In genomic region chr5:112604741-112605390, GRCh38 we compare ENCODE assay signal across 8 cellular contexts.
DNase-seq lines count a peak whose midpoint lies in the region; ATAC-seq and TF ChIP-seq lines count a peak whose summit lies in the region.

No MANE protein-coding gene starts in this region.

- no peak overlapping the region for H3K14ac ChIP-seq in trophoblast cell (ENCODE audit: low read length)

- no peak overlapping the region for H3K27ac ChIP-seq in AG04450 (ENCODE audit: low read depth, low read length)
- peak overlapping the region; percentile 93 for H3K27ac ChIP-seq in Karpas-422 (ENCODE audit: low read length)
- H3K27ac ChIP-seq in brain microvascular endothelial cell, result no peak overlapping the region
- no peak overlapping the region for H3K27ac ChIP-seq in trophoblast cell (ENCODE audit: low read depth, low read length)
- no peak overlapping the region for H3K27ac ChIP-seq in stomach

- TF ChIP-seq CTCF in AG04450 (IDR thresholded peaks at IDR 0.05; ENCODE audit: low read depth, low read length) (0 out of 2 replicates have a peak, but pooled peaks have one; percentile 8), brain microvascular endothelial cell (IDR thresholded peaks at IDR 0.05; ENCODE audit: low read depth, low read length, missing control alignments) (peak; percentile 17), stomach (IDR thresholded peaks at IDR 0.05) (no peak)

- WGBS in trophoblast cell (ENCODE audit: extremely low coverage, insufficient coverage, insufficient read length), result no CpG with 5 or more reads among the region's 2 CpGs
- 15 to 38% (median 29%) methylated on average over 2 of the region's 2 CpGs for WGBS in stomach, 5 donors

- no peak overlapping the region for H3K4me3 ChIP-seq in AG04450 (ENCODE audit: low read depth, low read length)
- H3K4me3 ChIP-seq in Karpas-422 (ENCODE audit: low read length), result no peak overlapping the region
- no peak overlapping the region for H3K4me3 ChIP-seq in brain microvascular endothelial cell (ENCODE audit: low read depth, low read length)
- H3K4me3 ChIP-seq in trophoblast cell (ENCODE audit: low read depth, low read length), result no peak overlapping the region
- H3K4me3 ChIP-seq in stomach, result no peak overlapping the region

- H3K9me2 ChIP-seq in Karpas-422 (replicated peaks; ENCODE audit: insufficient read depth, low read length), result no peaks in the 10 kb centered on the region

- H3K79me1 ChIP-seq in trophoblast cell (ENCODE audit: low read length), result no peaks in the 10 kb centered on the region

- no peak overlapping the region for H4K91ac ChIP-seq in trophoblast cell (ENCODE audit: low read depth, low read length)

- no peak for TF ChIP-seq POLR2A in stomach (IDR thresholded peaks at IDR 0.05)

- POLR2A ChIA-PET in AG04450 (lab: Yijun Ruan, JAX) (no interaction called here), HEK293T (lab: Yijun Ruan, JAX) (no interaction called here)

- H2BK120ac ChIP-seq in trophoblast cell (ENCODE audit: insufficient read depth, low read length, poor library complexity), result no peak overlapping the region

- TF ChIP-seq EP300 in stomach (IDR thresholded peaks at IDR 0.05), result no peak

- H4K20me1 ChIP-seq in Karpas-422 (ENCODE audit: insufficient read depth, low read depth, low read length), result no peaks in the 10 kb centered on the region

- CTCF ChIA-PET in AG04450 (lab: Charles Lee) (no interaction called here), HEK293T (lab: Yijun Ruan, JAX) (interaction anchor here (0.5 to 2.3 kb wide), 6 partner anchors 11 to 152 kb away, joined by 3 to 7 read pairs (median 3); no protein-coding TSS in a partner anchor)

- H3K36me3 ChIP-seq in Karpas-422 (ENCODE audit: insufficient read depth, low read length) (no peaks in the 10 kb centered on the region), brain microvascular endothelial cell (replicated peaks) (no peaks in the 10 kb centered on the region), trophoblast cell (ENCODE audit: control insufficient read depth in 1 of 2, insufficient read depth in 2 of 2, low read length in 2 of 2) (no peaks in the 10 kb centered on the region), stomach (no peaks in the 10 kb centered on the region)

- H4K12ac ChIP-seq in trophoblast cell (ENCODE audit: low read depth, low read length), result no peak overlapping the region

- ATAC-seq in GM19025 (IDR thresholded peaks at IDR 0.05; ENCODE audit: low read depth, unreplicated experiment), result peak; percentile 92

- H3K27me3 ChIP-seq in AG04450 (ENCODE audit: control insufficient read depth, insufficient read depth, low read length), result no peaks in the 10 kb centered on the region
- H3K27me3 ChIP-seq in Karpas-422 (ENCODE audit: low read length), result no peaks in the 10 kb centered on the region
- no peaks in the 10 kb centered on the region for H3K27me3 ChIP-seq in brain microvascular endothelial cell (replicated peaks)
- no peaks in the 10 kb centered on the region for H3K27me3 ChIP-seq in trophoblast cell (ENCODE audit: insufficient read depth, low read length)
- no peaks in the 10 kb centered on the region for H3K27me3 ChIP-seq in stomach

- H4K8ac ChIP-seq in trophoblast cell (ENCODE audit: low read depth, low read length), result no peak overlapping the region

- peaks cover 55% of the 10 kb centered on the region for H3K4me1 ChIP-seq in Karpas-422 (ENCODE audit: low read length)
- H3K4me1 ChIP-seq in trophoblast cell (ENCODE audit: control insufficient read depth in 1 of 2, insufficient read depth in 2 of 2, low read length in 2 of 2), result no peaks in the 10 kb centered on the region
- no peaks in the 10 kb centered on the region for H3K4me1 ChIP-seq in stomach

- H3K18ac ChIP-seq in trophoblast cell (ENCODE audit: low read length), result no peak overlapping the region

- H3K79me2 ChIP-seq in Karpas-422 (ENCODE audit: low read length) (no peaks in the 10 kb centered on the region), trophoblast cell (ENCODE audit: control insufficient read depth, insufficient read depth, low read length, poor library complexity) (no peaks in the 10 kb centered on the region)

- no peak for DNase-seq in AG04450 (ENCODE audit: low read depth, low spot score)
- DNase-seq in Karpas-422, result peak; percentile 90
- no peak for DNase-seq in brain microvascular endothelial cell
- DNase-seq in trophoblast cell, result peak; percentile 12 to 42
- no peak for DNase-seq in stomach
- DNase-seq in activated CD4-positive, alpha-beta T cell treated with anti-CD3 and anti-CD28 coated beads for 1 hour, result no peak
- DNase-seq in HEK293T (ENCODE audit: extremely low spot score), result no peak

- H2AK5ac ChIP-seq in trophoblast cell (ENCODE audit: low read length), result no peak overlapping the region

- H3K9ac ChIP-seq in Karpas-422 (ENCODE audit: low read length) (peak overlapping the region; percentile 58), trophoblast cell (ENCODE audit: low read length) (no peak overlapping the region)

- no peak overlapping the region for H2BK12ac ChIP-seq in trophoblast cell (ENCODE audit: low read length)

- H3K23ac ChIP-seq in trophoblast cell (ENCODE audit: low read length), result no peak overlapping the region

- H3K4ac ChIP-seq in trophoblast cell (ENCODE audit: low read depth, low read length), result no peak overlapping the region

- in situ Hi-C loops in brain microvascular endothelial cell (cut with HindIII; ENCODE audit: low pct_ligation_motif_present, low sequenced_read_pairs), result no loop called here

- intact Hi-C loops in stomach (cut with DNase I; ENCODE audit: low total_unique reads), result no loop called here

- H2AFZ ChIP-seq in Karpas-422 (ENCODE audit: low read length), result peak overlapping the region; percentile 38; the same call in 1 of the 2 replicates
- no peak overlapping the region for H2AFZ ChIP-seq in trophoblast cell (ENCODE audit: insufficient read depth, low read length, poor library complexity)

- H2BK5ac ChIP-seq in trophoblast cell (ENCODE audit: low read depth, low read length, poor library complexity), result no peak overlapping the region

- H3K9me3 ChIP-seq in AG04450 (ENCODE audit: control insufficient read depth, insufficient read depth, low read length), result no peaks in the 10 kb centered on the region
- no peaks in the 10 kb centered on the region for H3K9me3 ChIP-seq in Karpas-422 (ENCODE audit: low read length)
- H3K9me3 ChIP-seq in trophoblast cell (ENCODE audit: insufficient read depth, low read depth, low read length), result no peaks in the 10 kb centered on the region
- no peaks in the 10 kb centered on the region for H3K9me3 ChIP-seq in stomach

- H3K4me2 ChIP-seq in Karpas-422 (ENCODE audit: low read depth, low read length, poor library complexity, severe bottlenecking) (peak overlapping the region; percentile 55), trophoblast cell (ENCODE audit: low read length) (no peak overlapping the region)

TF ChIP-seq in HEK293T, 16 proteins besides CTCF, POLR2A, EP300 and RAD21:
- no peak for TF ChIP-seq LEF1 (IDR thresholded peaks at IDR 0.05; ENCODE audit: borderline replicate concordance)
- no peak for TF ChIP-seq BHLHE40 (IDR thresholded peaks at IDR 0.05; ENCODE audit: borderline replicate concordance)
- TF ChIP-seq FOXA1 (IDR thresholded peaks at IDR 0.05), result no peak
- TF ChIP-seq CTBP1 (IDR thresholded peaks at IDR 0.05; ENCODE audit: borderline replicate concordance), result no peak
- TF ChIP-seq FOXM1 (IDR thresholded peaks at IDR 0.05; ENCODE audit: borderline replicate concordance), result no peak
- no peak for TF ChIP-seq ZNF384 (IDR thresholded peaks at IDR 0.05)
- TF ChIP-seq SP1 (IDR thresholded peaks at IDR 0.05), result no peak
- no peak for TF ChIP-seq ARNT (IDR thresholded peaks at IDR 0.05)
- no peak for TF ChIP-seq FOXK2 (IDR thresholded peaks at IDR 0.05)
- TF ChIP-seq SUZ12 (IDR thresholded peaks at IDR 0.05), result no peak
- TF ChIP-seq ELF4 (IDR thresholded peaks at IDR 0.05), result no peak
- TF ChIP-seq HDGF (IDR thresholded peaks at IDR 0.05; ENCODE audit: borderline replicate concordance), result no peak
- TF ChIP-seq NFRKB (IDR thresholded peaks at IDR 0.05), result no peak
- TF ChIP-seq TARDBP (IDR thresholded peaks at IDR 0.05), result no peak
- no peak for TF ChIP-seq PKNOX1 (IDR thresholded peaks at IDR 0.05)
- no peak for TF ChIP-seq L3MBTL2 (conservative IDR thresholded peaks at IDR 0.05)

Comparison
In these comparisons a context has a peak if more than half of its experiments do, and no peak if none do; other contexts are left out.
1. DNase-seq: peak in Karpas-422 (single experiment) and trophoblast cell (2 of 2); none in AG04450 (single experiment), brain microvascular endothelial cell (single experiment), stomach (single experiment), activated CD4-positive, alpha-beta T cell treated with anti-CD3 and anti-CD28 coated beads for 1 hour (single experiment) and HEK293T (single experiment).
2. CTCF ChIP-seq: peak in AG04450 (single experiment) and brain microvascular endothelial cell (single experiment); none in stomach (0 of 7).